Comparison of ENCODE assay signal across 16 cellular contexts in the genomic region with DNA sequence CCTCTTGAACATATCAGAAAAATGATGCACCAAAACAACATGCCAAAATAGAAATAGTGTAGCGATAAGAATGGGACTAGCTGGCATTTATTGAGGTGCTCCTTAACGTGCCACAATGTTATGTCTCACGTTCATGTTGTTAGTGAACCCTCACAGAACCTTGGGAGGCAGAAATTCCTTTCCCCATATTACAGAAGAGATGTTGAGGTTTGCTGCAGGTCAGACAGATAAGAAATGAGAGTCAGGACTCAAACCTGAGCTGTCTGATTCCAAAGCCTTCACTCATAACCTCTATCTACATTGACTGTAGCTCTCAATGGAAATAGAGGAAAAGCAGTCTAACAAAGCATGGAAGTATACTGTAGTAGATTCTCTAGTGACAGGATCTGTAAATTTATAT.
"Had no signal": no experiment of that assay in that cellular context is flagged by ENCODE, and none has a peak within 500 bp of the region (broad histone marks: within the 10 kb centered on the region; RNA-seq: fewer than 3 reads in every experiment).

No MANE protein-coding gene starts in this region.

- H3K4me3 ChIP-seq: ascending aorta, gastroesophageal sphincter, heart right ventricle, sigmoid colon, spleen, testis, upper lobe of left lung had no signal

- H3K27ac Mint-ChIP-seq: activated CD4-positive, alpha-beta memory T cell treated with anti-CD3 and anti-CD28 coated beads for 36 hours; activated naive CD8-positive, alpha-beta T cell treated with anti-CD3 and anti-CD28 coated beads for 36 hours; natural killer cell; stimulated activated memory B cell treated with anti-CD40 and anti-IgM and Interleukin-4, amounts not matched to agents 10 μg/mL and 1 μg/mL and 100 μg/mL, for 72 hours; WTC11 had no signal

- H3K27ac ChIP-seq: ascending aorta, gastroesophageal sphincter, sigmoid colon, spleen, testis, upper lobe of left lung had no signal

- H3K4me1 Mint-ChIP-seq: natural killer cell, WTC11 had no signal

- H3K27me3 ChIP-seq: ascending aorta, gastroesophageal sphincter, heart right ventricle, sigmoid colon, spleen, testis, upper lobe of left lung had no signal

- H3K36me3 Mint-ChIP-seq: activated CD4-positive, alpha-beta memory T cell treated with anti-CD3 and anti-CD28 coated beads for 36 hours; natural killer cell; stimulated activated memory B cell treated with anti-CD40 and anti-IgM and Interleukin-4, amounts not matched to agents 10 μg/mL and 1 μg/mL and 100 μg/mL, for 72 hours; WTC11 had no signal

- H3K4me3 Mint-ChIP-seq: activated CD4-positive, alpha-beta memory T cell treated with anti-CD3 and anti-CD28 coated beads for 36 hours; activated naive CD8-positive, alpha-beta T cell treated with anti-CD3 and anti-CD28 coated beads for 36 hours; natural killer cell; stimulated activated memory B cell treated with anti-CD40 and anti-IgM and Interleukin-4, amounts not matched to agents 10 μg/mL and 1 μg/mL and 100 μg/mL, for 72 hours; WTC11 had no signal

- H3K36me3 ChIP-seq: ascending aorta, gastroesophageal sphincter, sigmoid colon, spleen had no signal

- H3K27me3 Mint-ChIP-seq: stimulated activated memory B cell treated with anti-CD40 and anti-IgM and Interleukin-4, amounts not matched to agents 10 μg/mL and 1 μg/mL and 100 μg/mL, for 72 hours had no signal

- DNase-seq: activated CD4-positive, alpha-beta memory T cell treated with anti-CD3 and anti-CD28 coated beads for 36 hours; activated CD4-positive, alpha-beta T cell treated with anti-CD3 and anti-CD28 coated beads for 4 hours; activated naive CD8-positive, alpha-beta T cell treated with anti-CD3 and anti-CD28 coated beads for 36 hours; effector CD4-positive, alpha-beta T cell; heart right ventricle; kidney glomerular epithelial cell; natural killer cell; sigmoid colon; spleen; stimulated activated CD4-positive, alpha-beta T cell treated with anti-CD3 and anti-CD28 coated beads, Interleukin-4, amount 100 ng/mL, for 4 hours; testis had no signal

- ATAC-seq: gastroesophageal sphincter; heart right ventricle; natural killer cell; stimulated activated memory B cell treated with anti-CD40 and anti-IgM and Interleukin-4, amounts not matched to agents 10 μg/mL and 1 μg/mL and 100 μg/mL, for 72 hours had no signal

- H3K4me1 ChIP-seq: sigmoid colon, testis had no signal

- H3K9me3 ChIP-seq: ascending aorta, gastroesophageal sphincter, heart right ventricle, sigmoid colon, spleen, testis, upper lobe of left lung had no signal

- H3K9me3 Mint-ChIP-seq: activated CD4-positive, alpha-beta memory T cell treated with anti-CD3 and anti-CD28 coated beads for 36 hours; activated naive CD8-positive, alpha-beta T cell treated with anti-CD3 and anti-CD28 coated beads for 36 hours; natural killer cell; stimulated activated memory B cell treated with anti-CD40 and anti-IgM and Interleukin-4, amounts not matched to agents 10 μg/mL and 1 μg/mL and 100 μg/mL, for 72 hours; WTC11 had no signal
